Comparison of ENCODE assay signal across 10 cellular contexts in the genomic region with DNA sequence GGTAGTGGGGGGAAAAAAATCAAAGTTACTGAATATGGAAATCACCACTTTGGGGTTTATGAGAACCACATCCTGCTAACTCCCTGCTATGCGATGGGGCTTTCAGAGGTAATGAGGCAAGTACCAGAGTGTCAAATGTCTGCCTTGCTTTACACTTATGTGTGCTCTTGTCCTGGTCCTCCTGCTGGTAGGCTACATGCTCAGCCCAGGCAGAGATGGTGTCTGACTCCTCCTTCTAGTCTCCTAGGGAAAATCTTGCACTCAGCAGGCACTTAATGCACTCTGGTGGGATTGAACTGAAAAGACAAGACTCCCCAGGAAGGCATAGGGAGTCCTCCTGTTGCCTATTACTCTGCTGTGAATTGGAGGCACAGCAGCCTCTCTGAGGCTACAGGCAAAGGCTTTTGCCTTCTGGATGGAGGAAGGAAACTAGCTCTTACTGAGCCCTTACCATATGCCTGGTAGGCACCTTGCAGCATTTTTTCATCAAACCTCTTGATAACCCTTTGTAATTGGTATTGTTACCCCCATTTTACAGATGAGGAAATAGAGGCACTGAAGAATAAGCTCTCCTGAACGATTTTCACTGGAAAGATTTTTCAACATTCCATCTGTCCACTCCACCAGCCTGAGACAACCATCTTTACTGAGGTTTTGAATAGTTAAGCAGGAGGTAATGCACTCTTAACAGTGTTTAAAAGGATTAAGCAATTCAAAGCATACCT.
DNase-seq lines count a peak whose midpoint lies in the region; ATAC-seq and TF ChIP-seq lines count a peak whose summit lies in the region.
"Had no signal": no experiment of that assay in that cellular context is flagged by ENCODE, and none has a peak within 500 bp of the region (broad histone marks: within the 10 kb centered on the region; RNA-seq: fewer than 3 reads in every experiment).

No MANE protein-coding gene starts in this region.

- TF ChIP-seq CTCF in neural progenitor cell (IDR thresholded peaks at IDR 0.05) (peak; percentile 17), spleen (IDR thresholded peaks at IDR 0.05 in 8 of 11, conservative IDR thresholded peaks at IDR 0.05 in 3 of 11) (no peak)

- TF ChIP-seq POLR2A in spleen (IDR thresholded peaks at IDR 0.05): no peak

- peaks cover 23% of the 10 kb centered on the region for H3K27me3 Mint-ChIP-seq in activated CD4-positive, alpha-beta T cell treated with anti-CD3 and anti-CD28 coated beads, Interleukin-2, amount 10 ng/mL, durations not matched to agents 24 days and 14 days
- H3K27me3 Mint-ChIP-seq in neural progenitor cell (ENCODE audit: insufficient read depth, low read depth): peaks cover 4% of the 10 kb centered on the region

- H4K20me1 ChIP-seq in neural progenitor cell (ENCODE audit: low read depth): no peaks in the 10 kb centered on the region

- H3K79me2 ChIP-seq in neural progenitor cell (ENCODE audit: low read depth): no peaks in the 10 kb centered on the region

- H3K27ac Mint-ChIP-seq in activated CD4-positive, alpha-beta T cell treated with anti-CD3 and anti-CD28 coated beads, Interleukin-2, amount 10 ng/mL, durations not matched to agents 24 days and 14 days: no peak overlapping the region
- H3K27ac Mint-ChIP-seq in neural progenitor cell: no peak overlapping the region

- in situ Hi-C loops in ACHN (cut with HindIII; ENCODE audit: low pct_ligation_motif_present, low pct_unique_long_range_greater_than_20kb, low sequenced_read_pairs): no loop called here

- no peaks in the 10 kb centered on the region for H3K36me3 ChIP-seq in neural progenitor cell
- H3K36me3 ChIP-seq in spleen: no peaks in the 10 kb centered on the region
- H3K36me3 ChIP-seq: prostate gland had no signal

- peak; percentile 77 for DNase-seq in activated CD4-positive, alpha-beta T cell treated with anti-CD3 and anti-CD28 coated beads, Interleukin-2, amount 10 ng/mL, durations not matched to agents 24 days and 14 days
- DNase-seq in activated CD4-positive, alpha-beta T cell treated with anti-CD3 and anti-CD28 coated beads for 1 hour: no peak
- DNase-seq in neural progenitor cell (ENCODE audit: low spot score) (peak; percentile 52), mesenteric fat pad (ENCODE audit: low spot score) (no peak), spleen (no peak), ACHN (no peak)

- no peak overlapping the region for H3K9ac ChIP-seq in neural progenitor cell

- no peak overlapping the region for H3K4me3 Mint-ChIP-seq in activated CD4-positive, alpha-beta T cell treated with anti-CD3 and anti-CD28 coated beads, Interleukin-2, amount 10 ng/mL, durations not matched to agents 24 days and 14 days
- peak overlapping the region; percentile 45 for H3K4me3 Mint-ChIP-seq in neural progenitor cell

- intact Hi-C loops in activated CD4-positive, alpha-beta T cell treated with anti-CD3 and anti-CD28 coated beads, Interleukin-2, amount 10 ng/mL, durations not matched to agents 24 days and 14 days (cut with micrococcal nuclease): no loop called here
- intact Hi-C loops in spleen (cut with DNase I; ENCODE audit: low total_unique reads): no loop called here

- H3K9me3 Mint-ChIP-seq in activated CD4-positive, alpha-beta T cell treated with anti-CD3 and anti-CD28 coated beads, Interleukin-2, amount 10 ng/mL, durations not matched to agents 24 days and 14 days: no peaks in the 10 kb centered on the region
- H3K9me3 Mint-ChIP-seq in neural progenitor cell: peaks cover 7% of the 10 kb centered on the region

- no peak overlapping the region for H3K27ac ChIP-seq in neural progenitor cell
- H3K27ac ChIP-seq in spleen: no peak overlapping the region
- H3K27ac ChIP-seq: prostate gland, VCaP had no signal

- H3K4me1 Mint-ChIP-seq in activated CD4-positive, alpha-beta T cell treated with anti-CD3 and anti-CD28 coated beads, Interleukin-2, amount 10 ng/mL, durations not matched to agents 24 days and 14 days: peaks cover 14% of the 10 kb centered on the region
- peaks cover 32% of the 10 kb centered on the region for H3K4me1 Mint-ChIP-seq in neural progenitor cell

- WGBS in spleen, 5 donors: 25 to 48% (median 40%) methylated on average over 2 of the region's 2 CpGs

- H3K27me3 ChIP-seq in neural progenitor cell (no peaks in the 10 kb centered on the region), spleen (replicated peaks in 1 of 7) (peaks cover 0 to 13% (median 0%) of the 10 kb centered on the region in 7 donors)

- no peaks in the 10 kb centered on the region for H3K9me3 ChIP-seq in neural progenitor cell (ENCODE audit: low read depth)
- H3K9me3 ChIP-seq in spleen: no peaks in the 10 kb centered on the region
- H3K9me3 ChIP-seq: prostate gland had no signal

- H3F3A ChIP-seq in neural progenitor cell (ENCODE audit: low read depth): peaks cover 25% of the 10 kb centered on the region

- peak overlapping the region; percentile 48 for H3K4me2 ChIP-seq in neural progenitor cell

- ATAC-seq in GM21786 (IDR thresholded peaks at IDR 0.05; ENCODE audit: unreplicated experiment) (peak; percentile 96), HG03354 (IDR thresholded peaks at IDR 0.05; ENCODE audit: poor library complexity, severe bottlenecking, unreplicated experiment) (peak; percentile 95)

- H2AFZ ChIP-seq in neural progenitor cell (replicated peaks): no peak overlapping the region

- no peak overlapping the region for H3K4me3 ChIP-seq in neural progenitor cell
- no peak overlapping the region for H3K4me3 ChIP-seq in spleen
- H3K4me3 ChIP-seq: prostate gland had no signal

- H3K4me1 ChIP-seq in neural progenitor cell: peaks cover 31% of the 10 kb centered on the region
- no peaks in the 10 kb centered on the region for H3K4me1 ChIP-seq in spleen
- H3K4me1 ChIP-seq: prostate gland had no signal

- no peaks in the 10 kb centered on the region for H3K36me3 Mint-ChIP-seq in activated CD4-positive, alpha-beta T cell treated with anti-CD3 and anti-CD28 coated beads, Interleukin-2, amount 10 ng/mL, durations not matched to agents 24 days and 14 days (ENCODE audit: low read depth)
- peaks cover 2% of the 10 kb centered on the region for H3K36me3 Mint-ChIP-seq in neural progenitor cell

Comparison
In these comparisons a context has a peak if more than half of its experiments do, and no peak if none do; other contexts are left out.
1. DNase-seq: peak in activated CD4-positive, alpha-beta T cell treated with anti-CD3 and anti-CD28 coated beads, Interleukin-2, amount 10 ng/mL, durations not matched to agents 24 days and 14 days (single experiment) and neural progenitor cell (single experiment); none in activated CD4-positive, alpha-beta T cell treated with anti-CD3 and anti-CD28 coated beads for 1 hour (single experiment), mesenteric fat pad (single experiment), spleen (single experiment) and ACHN (single experiment).